ENCODE assay signal across 8 cellular contexts in the genomic region with DNA sequence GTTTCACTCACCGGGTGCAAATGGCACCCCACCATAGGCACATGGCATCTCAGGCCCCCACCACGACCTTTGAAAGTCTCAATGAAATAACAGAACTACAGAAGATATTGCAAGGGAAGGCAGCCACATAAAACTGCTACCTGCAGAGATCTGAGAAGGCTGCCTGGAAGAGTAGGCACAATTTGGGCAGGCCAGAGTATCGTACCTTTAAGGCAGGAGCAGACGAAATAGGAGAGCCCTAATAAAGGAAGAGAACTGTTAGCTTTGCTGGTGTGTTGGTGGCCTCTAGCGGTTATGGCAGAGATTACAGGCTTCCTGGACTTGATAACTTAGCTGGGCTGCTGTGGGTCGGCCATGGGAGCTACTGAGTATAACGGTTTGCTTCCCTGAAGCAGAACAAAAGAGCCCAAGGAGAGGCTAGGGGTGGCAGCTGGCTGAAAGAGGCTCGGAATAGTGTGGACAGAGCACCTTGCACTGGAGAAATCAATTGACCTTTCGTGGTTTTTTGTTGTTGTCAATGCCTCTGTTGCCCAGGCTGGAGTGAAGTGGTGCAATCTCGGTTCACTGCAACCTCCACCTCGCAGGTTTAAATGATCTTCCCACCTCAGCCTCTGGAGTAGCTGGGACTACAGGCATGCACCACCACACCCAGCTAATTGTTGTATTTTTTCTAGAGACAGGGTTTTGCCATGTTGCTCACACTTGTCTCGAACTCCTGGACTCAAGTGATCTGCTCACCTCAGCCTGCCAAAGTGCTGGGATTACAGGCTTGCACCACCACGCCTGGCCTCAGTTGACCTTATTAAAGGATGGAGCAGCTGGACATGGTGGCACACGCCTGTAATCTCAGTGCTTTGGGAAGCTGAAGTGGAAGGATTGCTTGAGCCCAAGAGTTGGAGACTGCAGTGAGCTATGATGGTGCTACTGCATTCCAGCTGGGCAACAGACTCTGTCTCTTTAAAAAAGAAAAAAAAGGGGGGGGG. TPM values are rescaled to one million over a fixed set of nuclear protein-coding genes. Genes with fewer than 3 reads are reported as not detected.
DNase-seq lines count a peak whose midpoint lies in the region; ATAC-seq lines count a peak whose summit lies in the region.

No MANE protein-coding gene starts in this region.

- no peak for ATAC-seq in GM19395 (IDR thresholded peaks at IDR 0.05; ENCODE audit: unreplicated experiment)
- no peak for ATAC-seq in GM21786 (IDR thresholded peaks at IDR 0.05; ENCODE audit: unreplicated experiment)

- DNase-seq in EL (peak; percentile 78), MV-4-11 (lab: John Stamatoyannopoulos, UW) (peak; percentile 64), SK-N-DZ (ENCODE audit: low spot score) (peak; percentile 83), germinal center (ENCODE audit: low spot score) (peak; percentile 75), pons (ENCODE audit: low spot score) (peak; percentile 82)
- peak; percentile 80 for DNase-seq in activated naive CD4-positive, alpha-beta T cell treated with Interleukin-2 at 50 U/mL for 16 hours

RNA-seq across cellular contexts. Expression of gene SDF2L1, which starts 4.8 kb away (rescaled TPM):
- 29.1 and 31.6 TPM in 2 replicates for polyA plus RNA-seq in SK-N-DZ (2014; cell fraction: cytosol; rRNA removed)
- 17.7 and 30.0 TPM in 2 replicates for polyA plus RNA-seq in SK-N-DZ (2014; cell fraction: nucleus; rRNA removed)

RNA-seq across cellular contexts. Expression of gene CCDC116, which starts 14.3 kb away (rescaled TPM):
- 0.06 and 0.07 TPM in 2 replicates for polyA plus RNA-seq in SK-N-DZ (2014; cell fraction: cytosol; rRNA removed)
- 0.62 and 0.68 TPM in 2 replicates for polyA plus RNA-seq in SK-N-DZ (2014; cell fraction: nucleus; rRNA removed)

RNA-seq across cellular contexts. Expression of gene YDJC, which starts 17.1 kb away (rescaled TPM):
- polyA plus RNA-seq in SK-N-DZ (2014; cell fraction: cytosol; rRNA removed) = 99.0 and 107 TPM in 2 replicates
- polyA plus RNA-seq in SK-N-DZ (2014; cell fraction: nucleus; rRNA removed) = 112 and 140 TPM in 2 replicates

RNA-seq across cellular contexts. Expression of gene PPIL2, which starts 18.9 kb away (rescaled TPM):
- polyA plus RNA-seq in SK-N-DZ (2014; cell fraction: cytosol; rRNA removed) = 23.0 and 29.5 TPM in 2 replicates
- polyA plus RNA-seq in SK-N-DZ (2014; cell fraction: nucleus; rRNA removed) = 89.9 and 117 TPM in 2 replicates
